ENCODE assay signal across 8 cellular contexts in the genomic region with DNA sequence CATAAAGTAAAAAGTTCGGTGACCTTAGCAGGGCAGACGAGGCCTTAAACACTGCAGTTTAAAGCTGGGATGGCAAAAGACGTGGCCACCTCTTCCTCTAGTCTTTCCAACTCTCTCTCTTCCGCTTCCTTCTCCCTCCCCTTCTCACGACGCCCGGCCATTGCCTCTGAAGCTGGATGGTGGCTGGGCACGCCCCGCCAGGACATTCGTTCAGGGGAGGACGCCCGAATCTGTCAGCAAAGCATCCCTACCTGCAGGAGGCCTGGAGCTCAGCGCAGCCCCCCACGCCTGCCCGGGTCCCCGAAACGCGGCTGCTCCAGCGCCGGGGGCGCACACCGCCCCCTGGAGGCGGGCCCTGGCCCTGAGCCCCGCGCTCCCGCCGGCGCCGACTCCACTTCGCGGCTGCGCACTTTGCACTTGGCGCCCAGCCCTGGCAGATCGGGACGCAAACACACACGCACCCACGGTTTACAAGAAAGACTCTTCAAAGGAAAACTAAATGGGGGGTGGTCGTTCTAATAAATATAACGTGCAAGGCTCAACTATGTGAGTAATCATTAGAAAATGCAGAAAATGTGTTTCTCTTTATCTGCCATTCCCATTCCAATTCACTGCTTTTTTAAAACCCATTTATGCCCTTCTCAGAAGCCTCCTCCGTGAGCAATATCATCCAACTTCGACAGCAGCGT. TPM values are rescaled to one million over a fixed set of nuclear protein-coding genes. Genes with fewer than 3 reads are reported as not detected.
DNase-seq lines count a peak whose midpoint lies in the region; ATAC-seq and TF ChIP-seq lines count a peak whose summit lies in the region.

No MANE protein-coding gene starts in this region.

- POLR2A ChIA-PET in CD4-positive, alpha-beta T cell (lab: Charles Lee) = interaction anchor here (0.9 to 6.2 kb wide), 7 partner anchors 8 to 29 kb away, joined by 3 to 93 read pairs (median 6); no protein-coding TSS in a partner anchor
- POLR2A ChIA-PET in activated CD4-positive, alpha-beta T cell treated with anti-CD3 and anti-CD28 coated beads for 36 hours (lab: Charles Lee) = no interaction called here

- no peaks in the 10 kb centered on the region for H3K9me3 Mint-ChIP-seq in CD4-positive, alpha-beta T cell
- no peaks in the 10 kb centered on the region for H3K9me3 Mint-ChIP-seq in activated CD4-positive, alpha-beta T cell treated with anti-CD3 and anti-CD28 coated beads for 36 hours (ENCODE audit: low read depth)
- H3K9me3 Mint-ChIP-seq in chondrocyte (ENCODE audit: low read depth) = no peaks in the 10 kb centered on the region

- H3K27me3 Mint-ChIP-seq in CD4-positive, alpha-beta T cell = no peaks in the 10 kb centered on the region
- H3K27me3 Mint-ChIP-seq in activated CD4-positive, alpha-beta T cell treated with anti-CD3 and anti-CD28 coated beads for 36 hours = no peaks in the 10 kb centered on the region
- H3K27me3 Mint-ChIP-seq in chondrocyte (ENCODE audit: low read depth) = no peaks in the 10 kb centered on the region

- peaks cover 8% of the 10 kb centered on the region; the same call in 1 of the 2 replicates for H3K4me1 ChIP-seq in HUES6 (ENCODE audit: control insufficient read depth, insufficient read depth, low read length)

- no peak overlapping the region for H3K9ac ChIP-seq in HUES6 (ENCODE audit: low read length)

- H3K4me1 Mint-ChIP-seq in CD4-positive, alpha-beta T cell (ENCODE audit: low read depth) = peaks cover 43% of the 10 kb centered on the region
- H3K4me1 Mint-ChIP-seq in activated CD4-positive, alpha-beta T cell treated with anti-CD3 and anti-CD28 coated beads for 36 hours = peaks cover 29% of the 10 kb centered on the region
- no peaks in the 10 kb centered on the region for H3K4me1 Mint-ChIP-seq in chondrocyte (ENCODE audit: low read depth)

- peak; percentile 81 for TF ChIP-seq CTCF in CD4-positive, alpha-beta T cell (IDR thresholded peaks at IDR 0.05)
- TF ChIP-seq CTCF in chondrocyte (IDR thresholded peaks at IDR 0.05) = peak; percentile 7

- peak; percentile 88 for ATAC-seq in CD4-positive, alpha-beta T cell (ENCODE audit: poor library complexity)
- ATAC-seq in activated CD4-positive, alpha-beta T cell treated with anti-CD3 and anti-CD28 coated beads for 36 hours = peak; percentile 92
- ATAC-seq in GM18520 (IDR thresholded peaks at IDR 0.05; ENCODE audit: unreplicated experiment) = no peak

- peak overlapping the region; percentile 78 for H3K27ac Mint-ChIP-seq in CD4-positive, alpha-beta T cell
- peak overlapping the region; percentile 97 for H3K27ac Mint-ChIP-seq in activated CD4-positive, alpha-beta T cell treated with anti-CD3 and anti-CD28 coated beads for 36 hours
- H3K27ac Mint-ChIP-seq in chondrocyte (ENCODE audit: unreplicated experiment) = no peak overlapping the region

- no peak overlapping the region for H3K27ac ChIP-seq in CD4-positive, alpha-beta T cell (ENCODE audit: low read depth, low read length)
- no peak overlapping the region for H3K27ac ChIP-seq in HUES6 (ENCODE audit: low read depth, low read length)

- H3K36me3 ChIP-seq in HUES6 (ENCODE audit: control insufficient read depth, insufficient read depth, low read length) = no peaks in the 10 kb centered on the region

- H3K36me3 Mint-ChIP-seq in CD4-positive, alpha-beta T cell (ENCODE audit: low read depth) = peaks cover 6% of the 10 kb centered on the region
- H3K36me3 Mint-ChIP-seq in activated CD4-positive, alpha-beta T cell treated with anti-CD3 and anti-CD28 coated beads for 36 hours (ENCODE audit: low read depth) = peaks cover 10% of the 10 kb centered on the region
- H3K36me3 Mint-ChIP-seq in chondrocyte (ENCODE audit: low read depth) = no peaks in the 10 kb centered on the region

- H3K4me3 ChIP-seq in HUES6 (ENCODE audit: low read depth, low read length) = peak overlapping the region; percentile 69

- intact Hi-C loops in CD4-positive, alpha-beta T cell (cut with DNase I, micrococcal nuclease) = loop anchor here (1.0 kb wide), 1 partner anchor 31 kb away; no protein-coding TSS in a partner anchor
- intact Hi-C loops in activated CD4-positive, alpha-beta T cell treated with anti-CD3 and anti-CD28 coated beads for 36 hours (cut with DNase I, micrococcal nuclease) = loop anchor here (1.0 kb wide), 1 partner anchor 31 kb away; no protein-coding TSS in a partner anchor

- no peaks in the 10 kb centered on the region for H3K27me3 ChIP-seq in CD4-positive, alpha-beta T cell (ENCODE audit: control insufficient read depth, insufficient read depth, low read length)
- peaks cover 16% of the 10 kb centered on the region for H3K27me3 ChIP-seq in HUES6 (ENCODE audit: control insufficient read depth, insufficient read depth, low read length)

- peak overlapping the region; percentile 80 for H3K4me3 Mint-ChIP-seq in CD4-positive, alpha-beta T cell
- H3K4me3 Mint-ChIP-seq in activated CD4-positive, alpha-beta T cell treated with anti-CD3 and anti-CD28 coated beads for 36 hours = peak overlapping the region; percentile 81
- no peak overlapping the region for H3K4me3 Mint-ChIP-seq in chondrocyte (ENCODE audit: unreplicated experiment)

- H3K9me3 ChIP-seq in CD4-positive, alpha-beta T cell (ENCODE audit: control insufficient read depth, low read length) = no peaks in the 10 kb centered on the region
- H3K9me3 ChIP-seq in HUES6 (ENCODE audit: control insufficient read depth, insufficient read depth, low read depth, low read length) = no peaks in the 10 kb centered on the region

- CTCF ChIA-PET in CD4-positive, alpha-beta T cell (lab: Charles Lee) = interaction anchor here (0.6 to 1.2 kb wide), 3 partner anchors 23 to 1661 kb away, joined by 3 to 11 read pairs (median 5); no protein-coding TSS in a partner anchor
- CTCF ChIA-PET in activated CD4-positive, alpha-beta T cell treated with anti-CD3 and anti-CD28 coated beads for 36 hours (lab: Charles Lee) = interaction anchor here (0.6 to 2.9 kb wide), 14 partner anchors 13 to 1209 kb away, joined by 3 to 20 read pairs (median 4); no protein-coding TSS in a partner anchor

- peak; percentile 41 to 81 (median 58) for DNase-seq in CD4-positive, alpha-beta T cell
- DNase-seq in activated CD4-positive, alpha-beta T cell treated with anti-CD3 and anti-CD28 coated beads for 36 hours = peak; percentile 87
- DNase-seq in chondrocyte (ENCODE audit: low spot score) (no peak), kidney tubule cell (ENCODE audit: low spot score) (peak; percentile 34), amniotic stem cell (lab: John Stamatoyannopoulos, UW) (no peak)
- peak; percentile 69 to 83 for DNase-seq in stimulated activated CD4-positive, alpha-beta T cell treated with anti-CD3 and anti-CD28 coated beads, Interleukin-2, amount 100 ng/mL, for 24 hours

RNA-seq across cellular contexts. Expression of a gene that starts 54.7 kb away (rescaled TPM):
- total RNA-seq in CD4-positive, alpha-beta T cell = not detected
- total RNA-seq in activated CD4-positive, alpha-beta T cell treated with anti-CD3 and anti-CD28 coated beads for 36 hours = under 1 TPM; 0.04 to 0.05 TPM
- 84.2 to 125 TPM (median 84.4 TPM) in 3 replicates for total RNA-seq in chondrocyte

Comparison
In these comparisons a context has a peak if more than half of its experiments do, and no peak if none do; other contexts are left out.
1. DNase-seq: peak in CD4-positive, alpha-beta T cell (10 of 10), activated CD4-positive, alpha-beta T cell treated with anti-CD3 and anti-CD28 coated beads for 36 hours (single experiment), kidney tubule cell (single experiment) and stimulated activated CD4-positive, alpha-beta T cell treated with anti-CD3 and anti-CD28 coated beads, Interleukin-2, amount 100 ng/mL, for 24 hours (2 of 2); none in chondrocyte (single experiment) and amniotic stem cell (single experiment).
2. RNA of a gene that starts 54.7 kb away (total RNA-seq): 84.2 to 125 TPM in chondrocyte; 0.04 to 0.05 TPM in activated CD4-positive, alpha-beta T cell treated with anti-CD3 and anti-CD28 coated beads for 36 hours and not detected in CD4-positive, alpha-beta T cell; every median in the first group is over 10 times any median in the second.